1 cellular context compared by ENCODE assay signal in the genomic region with DNA sequence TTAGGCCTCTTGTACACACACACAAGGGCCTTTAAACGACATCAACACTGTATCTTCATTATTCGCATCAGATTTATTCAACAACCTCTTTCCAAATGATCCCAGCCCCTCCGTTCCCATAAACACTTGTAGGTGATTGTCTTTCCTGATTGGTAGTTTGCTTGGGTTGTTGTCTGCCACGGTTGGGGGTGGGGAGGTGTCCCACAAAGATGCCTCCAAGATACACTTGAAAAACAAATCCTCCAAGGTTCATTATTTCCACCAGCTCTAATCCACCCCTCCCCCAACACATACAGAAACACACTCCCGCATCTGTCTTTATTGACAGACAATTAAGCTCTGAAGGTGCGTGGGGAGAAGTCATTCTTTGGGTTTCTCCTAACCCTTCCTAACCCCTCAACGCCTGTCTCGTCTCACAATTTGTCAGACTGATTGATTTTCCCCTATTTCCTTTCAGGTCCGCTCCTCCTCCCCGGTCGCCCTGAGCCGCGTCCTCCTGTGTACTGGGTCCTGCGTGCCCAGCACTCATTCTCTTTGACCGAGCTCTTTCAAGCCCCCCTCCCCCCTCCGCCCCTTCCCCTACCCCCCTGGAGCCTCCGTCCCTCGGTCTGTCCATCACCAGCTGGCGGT.
TF ChIP-seq lines count a peak whose summit lies in the region.

No MANE protein-coding gene starts in this region.

TF ChIP-seq in K562, 482 proteins besides CTCF, POLR2A, EP300 and RAD21 (continued from another document and continues in another):
- peak in 1 of 2 experiments; percentile 6; a peak in 2 of 4 replicates for TF ChIP-seq RCOR1 (IDR thresholded peaks at IDR 0.05; ENCODE audit: borderline replicate concordance in 1 of 2, low read depth in 2 of 2, low read length in 2 of 2)
- TF ChIP-seq, protein P1, sequence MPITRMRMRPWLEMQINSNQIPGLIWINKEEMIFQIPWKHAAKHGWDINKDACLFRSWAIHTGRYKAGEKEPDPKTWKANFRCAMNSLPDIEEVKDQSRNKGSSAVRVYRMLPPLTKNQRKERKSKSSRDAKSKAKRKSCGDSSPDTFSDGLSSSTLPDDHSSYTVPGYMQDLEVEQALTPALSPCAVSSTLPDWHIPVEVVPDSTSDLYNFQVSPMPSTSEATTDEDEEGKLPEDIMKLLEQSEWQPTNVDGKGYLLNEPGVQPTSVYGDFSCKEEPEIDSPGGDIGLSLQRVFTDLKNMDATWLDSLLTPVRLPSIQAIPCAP (CRISPR knock-in tag; IDR thresholded peaks at IDR 0.05; ENCODE audit: borderline replicate concordance), result 0 out of 2 replicates have a peak, but pooled peaks have one; percentile 52
- TF ChIP-seq, protein P2, sequence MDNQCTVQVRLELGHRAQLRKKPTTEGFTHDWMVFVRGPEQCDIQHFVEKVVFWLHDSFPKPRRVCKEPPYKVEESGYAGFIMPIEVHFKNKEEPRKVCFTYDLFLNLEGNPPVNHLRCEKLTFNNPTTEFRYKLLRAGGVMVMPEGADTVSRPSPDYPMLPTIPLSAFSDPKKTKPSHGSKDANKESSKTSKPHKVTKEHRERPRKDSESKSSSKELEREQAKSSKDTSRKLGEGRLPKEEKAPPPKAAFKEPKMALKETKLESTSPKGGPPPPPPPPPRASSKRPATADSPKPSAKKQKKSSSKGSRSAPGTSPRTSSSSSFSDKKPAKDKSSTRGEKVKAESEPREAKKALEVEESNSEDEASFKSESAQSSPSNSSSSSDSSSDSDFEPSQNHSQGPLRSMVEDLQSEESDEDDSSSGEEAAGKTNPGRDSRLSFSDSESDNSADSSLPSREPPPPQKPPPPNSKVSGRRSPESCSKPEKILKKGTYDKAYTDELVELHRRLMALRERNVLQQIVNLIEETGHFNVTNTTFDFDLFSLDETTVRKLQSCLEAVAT (IDR thresholded peaks at IDR 0.05), result 0 out of 4 replicates have a peak, but pooled peaks of 1 of the 2 experiments have one; percentile 43
- 0 out of 2 replicates have a peak, but pooled peaks have one; percentile 38 for TF ChIP-seq ZNF696 (CRISPR knock-in tag; conservative IDR thresholded peaks at IDR 0.05)
- TF ChIP-seq, protein P3, sequence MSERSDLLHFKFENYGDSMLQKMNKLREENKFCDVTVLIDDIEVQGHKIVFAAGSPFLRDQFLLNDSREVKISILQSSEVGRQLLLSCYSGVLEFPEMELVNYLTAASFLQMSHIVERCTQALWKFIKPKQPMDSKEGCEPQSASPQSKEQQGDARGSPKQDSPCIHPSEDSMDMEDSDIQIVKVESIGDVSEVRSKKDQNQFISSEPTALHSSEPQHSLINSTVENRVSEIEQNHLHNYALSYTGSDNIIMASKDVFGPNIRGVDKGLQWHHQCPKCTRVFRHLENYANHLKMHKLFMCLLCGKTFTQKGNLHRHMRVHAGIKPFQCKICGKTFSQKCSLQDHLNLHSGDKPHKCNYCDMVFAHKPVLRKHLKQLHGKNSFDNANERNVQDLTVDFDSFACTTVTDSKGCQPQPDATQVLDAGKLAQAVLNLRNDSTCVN (CRISPR knock-in tag; IDR thresholded peaks at IDR 0.05), result peak; percentile 43; the same call in 1 of the 2 replicates
- TF ChIP-seq ZBTB17 (CRISPR knock-in tag; IDR thresholded peaks at IDR 0.05), result 0 out of 2 replicates have a peak, but pooled peaks have one; percentile 17
- TF ChIP-seq MTA2 (IDR thresholded peaks at IDR 0.05; ENCODE audit: low read depth), result no peak
- TF ChIP-seq TBL1XR1 (IDR thresholded peaks at IDR 0.05; ENCODE audit: low read length in 2 of 2), result 0 out of 4 replicates have a peak, but pooled peaks of 1 of the 2 experiments have one; percentile 15
- TF ChIP-seq, protein P4, sequence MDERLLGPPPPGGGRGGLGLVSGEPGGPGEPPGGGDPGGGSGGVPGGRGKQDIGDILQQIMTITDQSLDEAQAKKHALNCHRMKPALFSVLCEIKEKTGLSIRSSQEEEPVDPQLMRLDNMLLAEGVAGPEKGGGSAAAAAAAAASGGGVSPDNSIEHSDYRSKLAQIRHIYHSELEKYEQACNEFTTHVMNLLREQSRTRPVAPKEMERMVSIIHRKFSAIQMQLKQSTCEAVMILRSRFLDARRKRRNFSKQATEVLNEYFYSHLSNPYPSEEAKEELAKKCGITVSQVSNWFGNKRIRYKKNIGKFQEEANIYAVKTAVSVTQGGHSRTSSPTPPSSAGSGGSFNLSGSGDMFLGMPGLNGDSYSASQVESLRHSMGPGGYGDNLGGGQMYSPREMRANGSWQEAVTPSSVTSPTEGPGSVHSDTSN (CRISPR knock-in tag; IDR thresholded peaks at IDR 0.05; ENCODE audit: low read depth), result no peak
- TF ChIP-seq, protein P4 (tag; conservative IDR thresholded peaks at IDR 0.05; ENCODE audit: low read depth), result peak; percentile 57
- TF ChIP-seq, protein P5, sequence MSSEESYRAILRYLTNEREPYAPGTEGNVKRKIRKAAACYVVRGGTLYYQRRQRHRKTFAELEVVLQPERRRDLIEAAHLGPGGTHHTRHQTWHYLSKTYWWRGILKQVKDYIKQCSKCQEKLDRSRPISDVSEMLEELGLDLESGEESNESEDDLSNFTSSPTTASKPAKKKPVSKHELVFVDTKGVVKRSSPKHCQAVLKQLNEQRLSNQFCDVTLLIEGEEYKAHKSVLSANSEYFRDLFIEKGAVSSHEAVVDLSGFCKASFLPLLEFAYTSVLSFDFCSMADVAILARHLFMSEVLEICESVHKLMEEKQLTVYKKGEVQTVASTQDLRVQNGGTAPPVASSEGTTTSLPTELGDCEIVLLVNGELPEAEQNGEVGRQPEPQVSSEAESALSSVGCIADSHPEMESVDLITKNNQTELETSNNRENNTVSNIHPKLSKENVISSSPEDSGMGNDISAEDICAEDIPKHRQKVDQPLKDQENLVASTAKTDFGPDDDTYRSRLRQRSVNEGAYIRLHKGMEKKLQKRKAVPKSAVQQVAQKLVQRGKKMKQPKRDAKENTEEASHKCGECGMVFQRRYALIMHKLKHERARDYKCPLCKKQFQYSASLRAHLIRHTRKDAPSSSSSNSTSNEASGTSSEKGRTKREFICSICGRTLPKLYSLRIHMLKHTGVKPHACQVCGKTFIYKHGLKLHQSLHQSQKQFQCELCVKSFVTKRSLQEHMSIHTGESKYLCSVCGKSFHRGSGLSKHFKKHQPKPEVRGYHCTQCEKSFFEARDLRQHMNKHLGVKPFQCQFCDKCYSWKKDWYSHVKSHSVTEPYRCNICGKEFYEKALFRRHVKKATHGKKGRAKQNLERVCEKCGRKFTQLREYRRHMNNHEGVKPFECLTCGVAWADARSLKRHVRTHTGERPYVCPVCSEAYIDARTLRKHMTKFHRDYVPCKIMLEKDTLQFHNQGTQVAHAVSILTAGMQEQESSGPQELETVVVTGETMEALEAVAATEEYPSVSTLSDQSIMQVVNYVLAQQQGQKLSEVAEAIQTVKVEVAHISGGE (CRISPR knock-in tag; IDR thresholded peaks at IDR 0.05), result no peak
- TF ChIP-seq CHD2 (IDR thresholded peaks at IDR 0.05; ENCODE audit: low read depth, low read length), result peak; percentile 20; the same call in 1 of the 2 replicates
- TF ChIP-seq KDM1A (IDR thresholded peaks at IDR 0.05), result peak; percentile 5 to 22; a peak in 1 of 4 replicates
- TF ChIP-seq HDAC1 (IDR thresholded peaks at IDR 0.05), result 0 out of 4 replicates have a peak, but pooled peaks of 1 of the 2 experiments have one; percentile 14
- TF ChIP-seq ILF3 (IDR thresholded peaks at IDR 0.05; ENCODE audit: borderline replicate concordance), result no peak
- TF ChIP-seq ZNF41 (CRISPR knock-in tag; conservative IDR thresholded peaks at IDR 0.05), result 0 out of 2 replicates have a peak, but pooled peaks have one; percentile 43
- peak; percentile 7; the same call in 1 of the 2 replicates for TF ChIP-seq RB1 (IDR thresholded peaks at IDR 0.05; ENCODE audit: low read depth)
- TF ChIP-seq, protein P6, sequence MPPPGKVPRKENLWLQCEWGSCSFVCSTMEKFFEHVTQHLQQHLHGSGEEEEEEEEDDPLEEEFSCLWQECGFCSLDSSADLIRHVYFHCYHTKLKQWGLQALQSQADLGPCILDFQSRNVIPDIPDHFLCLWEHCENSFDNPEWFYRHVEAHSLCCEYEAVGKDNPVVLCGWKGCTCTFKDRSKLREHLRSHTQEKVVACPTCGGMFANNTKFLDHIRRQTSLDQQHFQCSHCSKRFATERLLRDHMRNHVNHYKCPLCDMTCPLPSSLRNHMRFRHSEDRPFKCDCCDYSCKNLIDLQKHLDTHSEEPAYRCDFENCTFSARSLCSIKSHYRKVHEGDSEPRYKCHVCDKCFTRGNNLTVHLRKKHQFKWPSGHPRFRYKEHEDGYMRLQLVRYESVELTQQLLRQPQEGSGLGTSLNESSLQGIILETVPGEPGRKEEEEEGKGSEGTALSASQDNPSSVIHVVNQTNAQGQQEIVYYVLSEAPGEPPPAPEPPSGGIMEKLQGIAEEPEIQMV (tag; conservative IDR thresholded peaks at IDR 0.05; ENCODE audit: low read depth), result peak; percentile 86
- TF ChIP-seq, protein P7, sequence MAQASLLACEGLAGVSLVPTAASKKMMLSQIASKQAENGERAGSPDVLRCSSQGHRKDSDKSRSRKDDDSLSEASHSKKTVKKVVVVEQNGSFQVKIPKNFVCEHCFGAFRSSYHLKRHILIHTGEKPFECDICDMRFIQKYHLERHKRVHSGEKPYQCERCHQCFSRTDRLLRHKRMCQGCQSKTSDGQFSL (CRISPR knock-in tag; IDR thresholded peaks at IDR 0.05), result no peak; the same call in 1 of the 2 replicates
- TF ChIP-seq, protein P7 (tag; IDR thresholded peaks at IDR 0.05), result no peak
- 0 out of 2 replicates have a peak, but pooled peaks have one; percentile 20 for TF ChIP-seq ZFP30 (CRISPR knock-in tag; IDR thresholded peaks at IDR 0.05; ENCODE audit: borderline replicate concordance)
- TF ChIP-seq, protein P8, sequence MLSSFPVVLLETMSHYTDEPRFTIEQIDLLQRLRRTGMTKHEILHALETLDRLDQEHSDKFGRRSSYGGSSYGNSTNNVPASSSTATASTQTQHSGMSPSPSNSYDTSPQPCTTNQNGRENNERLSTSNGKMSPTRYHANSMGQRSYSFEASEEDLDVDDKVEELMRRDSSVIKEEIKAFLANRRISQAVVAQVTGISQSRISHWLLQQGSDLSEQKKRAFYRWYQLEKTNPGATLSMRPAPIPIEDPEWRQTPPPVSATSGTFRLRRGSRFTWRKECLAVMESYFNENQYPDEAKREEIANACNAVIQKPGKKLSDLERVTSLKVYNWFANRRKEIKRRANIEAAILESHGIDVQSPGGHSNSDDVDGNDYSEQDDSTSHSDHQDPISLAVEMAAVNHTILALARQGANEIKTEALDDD (IDR thresholded peaks at IDR 0.05), result peak; percentile 83
- no peak for TF ChIP-seq ZFP36 (IDR thresholded peaks at IDR 0.05; ENCODE audit: low read depth, low read length, partially characterized antibody)
- no peak for TF ChIP-seq SMAD2 (IDR thresholded peaks at IDR 0.05; ENCODE audit: low read depth, low read length)
- TF ChIP-seq, protein P9, sequence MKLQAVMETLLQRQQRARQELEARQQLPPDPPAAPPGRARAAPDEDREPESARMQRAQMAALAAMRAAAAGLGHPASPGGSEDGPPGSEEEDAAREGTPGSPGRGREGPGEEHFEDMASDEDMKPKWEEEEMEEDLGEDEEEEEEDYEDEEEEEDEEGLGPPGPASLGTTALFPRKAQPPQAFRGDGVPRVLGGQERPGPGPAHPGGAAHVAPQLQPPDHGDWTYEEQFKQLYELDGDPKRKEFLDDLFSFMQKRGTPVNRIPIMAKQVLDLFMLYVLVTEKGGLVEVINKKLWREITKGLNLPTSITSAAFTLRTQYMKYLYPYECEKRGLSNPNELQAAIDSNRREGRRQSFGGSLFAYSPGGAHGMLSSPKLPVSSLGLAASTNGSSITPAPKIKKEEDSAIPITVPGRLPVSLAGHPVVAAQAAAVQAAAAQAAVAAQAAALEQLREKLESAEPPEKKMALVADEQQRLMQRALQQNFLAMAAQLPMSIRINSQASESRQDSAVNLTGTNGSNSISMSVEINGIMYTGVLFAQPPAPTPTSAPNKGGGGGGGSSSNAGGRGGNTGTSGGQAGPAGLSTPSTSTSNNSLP (IDR thresholded peaks at IDR 0.05; ENCODE audit: borderline replicate concordance, low read depth, low read length), result 0 out of 2 replicates have a peak, but pooled peaks have one; percentile 23
- no peak for TF ChIP-seq PRMT5 (CRISPR knock-in tag; IDR thresholded peaks at IDR 0.05)
- no peak for TF ChIP-seq ZBED1 (IDR thresholded peaks at IDR 0.05)
- TF ChIP-seq ZNF766 (CRISPR knock-in tag; conservative IDR thresholded peaks at IDR 0.05), result 0 out of 2 replicates have a peak, but pooled peaks have one; percentile 28
- no peak for TF ChIP-seq FOS (IDR thresholded peaks at IDR 0.05; ENCODE audit: extremely low read depth, insufficient read length)
- peak; percentile 50; the same call in 1 of the 2 replicates for TF ChIP-seq SP1 (CRISPR knock-in tag; IDR thresholded peaks at IDR 0.05)
- TF ChIP-seq, protein P10, sequence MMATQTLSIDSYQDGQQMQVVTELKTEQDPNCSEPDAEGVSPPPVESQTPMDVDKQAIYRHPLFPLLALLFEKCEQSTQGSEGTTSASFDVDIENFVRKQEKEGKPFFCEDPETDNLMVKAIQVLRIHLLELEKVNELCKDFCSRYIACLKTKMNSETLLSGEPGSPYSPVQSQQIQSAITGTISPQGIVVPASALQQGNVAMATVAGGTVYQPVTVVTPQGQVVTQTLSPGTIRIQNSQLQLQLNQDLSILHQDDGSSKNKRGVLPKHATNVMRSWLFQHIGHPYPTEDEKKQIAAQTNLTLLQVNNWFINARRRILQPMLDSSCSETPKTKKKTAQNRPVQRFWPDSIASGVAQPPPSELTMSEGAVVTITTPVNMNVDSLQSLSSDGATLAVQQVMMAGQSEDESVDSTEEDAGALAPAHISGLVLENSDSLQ (IDR thresholded peaks at IDR 0.05), result 0 out of 2 replicates have a peak, but pooled peaks have one; percentile 4
- TF ChIP-seq SIN3A (IDR thresholded peaks at IDR 0.05; ENCODE audit: borderline replicate concordance in 2 of 2, control insufficient read depth in 1 of 2, low read depth in 2 of 2, low read length in 2 of 2), result peak in 1 of 2 experiments; percentile 10; a peak in 1 of 4 replicates
- TF ChIP-seq SAP30 (IDR thresholded peaks at IDR 0.05; ENCODE audit: borderline replicate concordance, insufficient read depth, low read depth, low read length, poor library complexity, severe bottlenecking), result peak; percentile 25
- no peak for TF ChIP-seq RBM39 (optimal IDR thresholded peaks at IDR 0.05; ENCODE audit: low read depth, low read length)
- TF ChIP-seq RBM25 (IDR thresholded peaks at IDR 0.05; ENCODE audit: low read depth, low read length, severe bottlenecking), result no peak
- TF ChIP-seq FOXK2 (conservative IDR thresholded peaks at IDR 0.05 in 1 of 2, IDR thresholded peaks at IDR 0.05 in 1 of 2; ENCODE audit: low read depth in 2 of 2), result peak in 1 of 2 experiments; percentile 54; a peak in 2 of 4 replicates
- 0 out of 4 replicates have a peak, but pooled peaks of 1 of the 2 experiments have one; percentile 19 for TF ChIP-seq ETV6 (IDR thresholded peaks at IDR 0.05; ENCODE audit: borderline replicate concordance in 1 of 2, low read depth in 2 of 2, low read length in 1 of 2)
- TF ChIP-seq ETV6 (CRISPR knock-in tag; IDR thresholded peaks at IDR 0.05; ENCODE audit: borderline replicate concordance), result no peak
- peak; percentile 30 for TF ChIP-seq MEIS2 (IDR thresholded peaks at IDR 0.05; ENCODE audit: partially characterized antibody)
- 0 out of 3 replicates have a peak, but pooled peaks of 1 of the 2 experiments have one; percentile 17 for TF ChIP-seq CBX3 (IDR thresholded peaks at IDR 0.05; ENCODE audit: borderline replicate concordance in 1 of 2, low read length in 2 of 2)
